Comparison of ENCODE assay signal across 1 cellular context in genomic region chr14:72094844-72095582, GRCh38.
TF ChIP-seq lines count a peak whose summit lies in the region.

No MANE protein-coding gene starts in this region.

TF ChIP-seq in GM12878, 131 proteins besides CTCF, POLR2A, EP300 and RAD21 (continued from another document and continues in another):
- TF ChIP-seq SMAD5 (IDR thresholded peaks at IDR 0.05; ENCODE audit: low read depth): no peak
- peak; percentile 26; the same call in 1 of the 2 replicates for TF ChIP-seq RAD51 (IDR thresholded peaks at IDR 0.05)
- no peak for TF ChIP-seq TARDBP (IDR thresholded peaks at IDR 0.05; ENCODE audit: borderline replicate concordance)
- TF ChIP-seq NRF1 (conservative IDR thresholded peaks at IDR 0.05; ENCODE audit: low read depth, low read length): no peak
- no peak for TF ChIP-seq ZNF24 (IDR thresholded peaks at IDR 0.05)
- no peak for TF ChIP-seq BCLAF1 (IDR thresholded peaks at IDR 0.05)
- TF ChIP-seq ZSCAN29 (IDR thresholded peaks at IDR 0.05): no peak
- TF ChIP-seq CHD4 (IDR thresholded peaks at IDR 0.05): no peak
- TF ChIP-seq SMC3 (IDR thresholded peaks at IDR 0.05; ENCODE audit: borderline replicate concordance, low read length): no peak
- no peak for TF ChIP-seq HDAC2 (IDR thresholded peaks at IDR 0.05)
- no peak for TF ChIP-seq EZH2 (IDR thresholded peaks at IDR 0.05; ENCODE audit: borderline replicate concordance, control insufficient read depth, low read depth, low read length)
- TF ChIP-seq FOXM1 (IDR thresholded peaks at IDR 0.05; ENCODE audit: low read depth, low read length): peak; percentile 84; the same call in 1 of the 2 replicates
- TF ChIP-seq POLR2AphosphoS2 (IDR thresholded peaks at IDR 0.05; ENCODE audit: low read depth, low read length): no peak
- no peak for TF ChIP-seq STAT1 (conservative IDR thresholded peaks at IDR 0.05)
- peak; percentile 53; the same call in 1 of the 2 replicates for TF ChIP-seq BCL11A (IDR thresholded peaks at IDR 0.05; ENCODE audit: low read depth, low read length)
- peak; percentile 85 for TF ChIP-seq NFIC (IDR thresholded peaks at IDR 0.05; ENCODE audit: low read depth, low read length)
- peak; percentile 70; the same call in 1 of the 2 replicates for TF ChIP-seq ZNF217 (IDR thresholded peaks at IDR 0.05)
- no peak for TF ChIP-seq USF2 (IDR thresholded peaks at IDR 0.05; ENCODE audit: borderline replicate concordance, low read depth, low read length)
- no peak for TF ChIP-seq MYB (IDR thresholded peaks at IDR 0.05; ENCODE audit: borderline replicate concordance, low read depth, low read length)
- TF ChIP-seq TCF7 (IDR thresholded peaks at IDR 0.05; ENCODE audit: borderline replicate concordance): peak; percentile 57; the same call in 1 of the 2 replicates
- peak in 1 of 2 experiments; percentile 71; a peak in 2 of 4 replicates for TF ChIP-seq ETV6 (conservative IDR thresholded peaks at IDR 0.05 in 1 of 2, IDR thresholded peaks at IDR 0.05 in 1 of 2; ENCODE audit: borderline replicate concordance in 1 of 2, low read depth in 1 of 2)
- no peak for TF ChIP-seq KAT2A (conservative IDR thresholded peaks at IDR 0.05; ENCODE audit: control insufficient read depth, low read depth, low read length)
- 0 out of 2 replicates have a peak, but pooled peaks have one; percentile 10 for TF ChIP-seq ZBTB40 (IDR thresholded peaks at IDR 0.05; ENCODE audit: borderline replicate concordance)
- no peak for TF ChIP-seq ELK1 (IDR thresholded peaks at IDR 0.05; ENCODE audit: low read depth, low read length)
- TF ChIP-seq MXI1 (IDR thresholded peaks at IDR 0.05; ENCODE audit: low read depth, low read length): 0 out of 2 replicates have a peak, but pooled peaks have one; percentile 34
- TF ChIP-seq CEBPB (IDR thresholded peaks at IDR 0.05; ENCODE audit: borderline replicate concordance in 1 of 2, low read depth in 2 of 2, low read length in 2 of 2): no peak
- no peak for TF ChIP-seq ZZZ3 (IDR thresholded peaks at IDR 0.05; ENCODE audit: control insufficient read depth, insufficient read length, low read depth)
- TF ChIP-seq KLF5 (IDR thresholded peaks at IDR 0.05; ENCODE audit: partially characterized antibody): no peak
- TF ChIP-seq TCF3 (IDR thresholded peaks at IDR 0.05; ENCODE audit: borderline replicate concordance, insufficient read depth, low read depth, low read length): no peak
- TF ChIP-seq RELB (IDR thresholded peaks at IDR 0.05; ENCODE audit: low read depth): peak; percentile 78
- no peak for TF ChIP-seq RELA (IDR thresholded peaks at IDR 0.05; ENCODE audit: borderline replicate concordance, partially characterized antibody)
- no peak for TF ChIP-seq PBX3 (IDR thresholded peaks at IDR 0.05; ENCODE audit: insufficient replicate concordance, low read depth, low read length)
- 0 out of 2 replicates have a peak, but pooled peaks have one; percentile 4 for TF ChIP-seq GABPA (IDR thresholded peaks at IDR 0.05; ENCODE audit: low read depth)
- TF ChIP-seq ZNF207 (IDR thresholded peaks at IDR 0.05; ENCODE audit: borderline replicate concordance): no peak
- peak; percentile 63; the same call in 1 of the 2 replicates for TF ChIP-seq IKZF1 (conservative IDR thresholded peaks at IDR 0.05)
- no peak for TF ChIP-seq BRCA1 (IDR thresholded peaks at IDR 0.05; ENCODE audit: low read depth, low read length)
- peak; percentile 40 for TF ChIP-seq SKIL (IDR thresholded peaks at IDR 0.05; ENCODE audit: low read depth, poor library complexity, severe bottlenecking)
- no peak for TF ChIP-seq CBX5 (IDR thresholded peaks at IDR 0.05; ENCODE audit: low read depth)
- no peak for TF ChIP-seq ZNF592 (IDR thresholded peaks at IDR 0.05)
